Comparison of ENCODE assay signal across 8 cellular contexts in the genomic region with DNA sequence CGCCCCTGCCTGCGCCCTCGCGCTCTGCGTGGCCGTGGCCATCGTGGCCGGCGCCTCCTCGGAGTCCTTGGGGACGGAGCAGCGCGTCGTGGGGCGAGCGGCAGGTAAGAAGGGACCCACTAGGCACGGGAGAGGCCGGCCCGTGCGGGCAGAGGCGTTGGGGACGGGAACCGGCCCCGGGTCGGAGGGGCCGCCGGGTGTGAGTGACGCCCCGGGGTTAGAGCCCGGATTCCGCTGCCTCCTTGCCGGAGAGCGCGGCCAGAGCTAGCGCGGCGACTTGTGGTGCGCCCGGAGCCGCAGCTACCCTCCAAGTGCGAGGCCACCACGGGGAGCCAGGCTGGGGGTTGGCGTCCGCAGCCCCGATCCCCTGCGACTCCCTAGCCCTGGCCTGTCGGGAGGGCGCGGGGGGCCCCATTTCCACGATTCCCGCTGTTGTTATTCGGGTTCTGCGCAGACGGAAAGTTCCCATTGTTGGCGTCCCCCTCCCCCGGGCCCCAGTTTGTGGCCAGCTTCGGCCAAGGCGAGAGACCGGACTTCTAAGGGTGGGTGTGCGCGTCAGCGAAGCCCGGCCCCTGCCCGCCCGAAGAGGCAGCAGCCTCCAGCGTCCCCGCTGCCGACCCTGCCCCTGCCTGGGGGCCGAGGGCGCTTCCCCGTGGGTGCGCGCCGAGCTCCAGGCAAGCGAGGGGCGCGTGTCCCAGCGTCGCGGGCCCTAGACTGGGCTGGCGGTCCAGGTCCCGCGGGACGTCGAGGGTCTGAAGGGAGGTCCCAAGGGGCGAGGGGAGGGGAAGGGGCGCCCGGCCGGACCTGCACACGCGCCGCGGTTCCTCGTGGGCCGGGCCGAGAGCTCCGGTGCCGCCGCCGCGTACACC. TPM values are rescaled to one million over a fixed set of nuclear protein-coding genes. Genes with fewer than 3 reads are reported as not detected.
DNase-seq lines count a peak whose midpoint lies in the region; ATAC-seq and TF ChIP-seq lines count a peak whose summit lies in the region.

No MANE protein-coding gene starts in this region.

- H3K4me3 ChIP-seq in fibroblast of villous mesenchyme (ENCODE audit: low read depth, low read length) (peak overlapping the region; percentile 41), sigmoid colon (peak overlapping the region in 3 of 4 donors; percentile 46 to 52 (median 50))

- no peaks in the 10 kb centered on the region for H3K36me3 ChIP-seq in sigmoid colon

- H3K27me3 ChIP-seq in sigmoid colon, result peaks cover 34 to 63% (median 58%) of the 10 kb centered on the region in 3 donors

- TF ChIP-seq CTCF in GM13977 (IDR thresholded peaks at IDR 0.05; ENCODE audit: extremely low read depth, insufficient read depth, missing control alignments), result no peak
- no peak for TF ChIP-seq CTCF in fibroblast of villous mesenchyme (IDR thresholded peaks at IDR 0.05; ENCODE audit: insufficient read depth, low read depth, low read length)
- no peak for TF ChIP-seq CTCF in sigmoid colon (IDR thresholded peaks at IDR 0.05)

- intact Hi-C loops in sigmoid colon (cut with DNase I), result no loop called here

- in situ Hi-C loops in GM13977 (cut with MboI; ENCODE audit: low pct_unique_long_range_greater_than_20kb, low sequenced_read_pairs, unreplicated experiment), result no loop called here

- DNase-seq in GM13977 (ENCODE audit: low spot score) (peak; percentile 70), RKO (ENCODE audit: low spot score) (peak; percentile 34), fibroblast of villous mesenchyme (ENCODE audit: low read depth) (peak; percentile 11), sigmoid colon (no peak), AML-193 (lab: John Stamatoyannopoulos, UW) (no peak), foreskin melanocyte (no peak)

- peaks cover 0 to 27% (median 22%) of the 10 kb centered on the region in 4 donors for H3K4me1 ChIP-seq in sigmoid colon

- WGBS in sigmoid colon, 2 donors, result 1 to 2% methylated on average over 101 of the region's 101 CpGs

- TF ChIP-seq POLR2A in sigmoid colon (IDR thresholded peaks at IDR 0.05), result no peak

- H3K9me3 ChIP-seq in sigmoid colon, result no peaks in the 10 kb centered on the region

- peak overlapping the region in 1 of 4 donors; percentile 14 for H3K27ac ChIP-seq in sigmoid colon

- no peak for TF ChIP-seq EP300 in sigmoid colon (IDR thresholded peaks at IDR 0.05)

- no peak for ATAC-seq in HG02852 (IDR thresholded peaks at IDR 0.05; ENCODE audit: unreplicated experiment)
- no peak for ATAC-seq in GM21528 (IDR thresholded peaks at IDR 0.05; ENCODE audit: low FRiP score, unreplicated experiment)

RNA-seq across cellular contexts. Expression of a gene that starts 1.1 kb away (rescaled TPM):
- total RNA-seq in fibroblast of villous mesenchyme (0.32 and 0.86 TPM in 2 replicates), sigmoid colon (under 1 TPM; 0.16 to 0.83 (median 0.56) TPM)
- polyA plus RNA-seq in sigmoid colon, result 10 to 100 TPM in 1 of 3 donors, 1 to 10 TPM in 2; 3.7 to 14.0 (median 6.0) TPM

Comparison
In these comparisons a context has a peak if more than half of its experiments do, and no peak if none do; other contexts are left out.
1. DNase-seq: peak in GM13977 (single experiment), RKO (single experiment) and fibroblast of villous mesenchyme (single experiment); none in sigmoid colon (single experiment), AML-193 (0 of 2) and foreskin melanocyte (single experiment).